21 cellular contexts compared by ENCODE assay signal in the genomic region with DNA sequence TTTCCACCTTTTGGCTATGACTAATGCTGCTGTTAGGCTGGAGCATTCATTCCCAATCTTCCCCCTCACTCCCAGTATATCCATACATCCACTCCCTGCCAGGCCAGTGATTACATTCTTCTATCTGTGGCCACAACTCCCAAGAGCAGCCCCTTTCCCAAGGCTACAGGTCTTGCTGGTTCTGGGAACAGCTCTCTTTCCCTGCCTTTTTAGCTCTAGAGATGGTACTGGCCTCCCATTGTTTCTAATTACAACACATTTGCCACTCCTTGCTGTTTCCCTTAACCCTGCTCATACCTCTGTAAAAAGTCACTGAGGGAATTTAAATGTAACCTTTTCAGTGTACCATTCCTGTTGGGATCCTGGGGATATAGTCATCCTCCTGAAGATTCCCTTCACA.
"Had no signal": no experiment of that assay in that cellular context is flagged by ENCODE, and none has a peak within 500 bp of the region (broad histone marks: within the 10 kb centered on the region; RNA-seq: fewer than 3 reads in every experiment).

No MANE protein-coding gene starts in this region.

- ATAC-seq: activated T-cell treated with anti-CD3 and anti-CD28 coated beads, Interleukin-2, amount 50 U/mL, for 4 hours; activated T-helper 17 cell treated with anti-CD3 and anti-CD28 coated beads, Interleukin-2, amount 50 U/mL, for 72 hours; T-helper 17 cell had no signal

- H3K36me3 ChIP-seq: cardiac muscle cell had no signal

- H3K4me1 Mint-ChIP-seq: activated B cell treated with CpG ODN at 0.5 μM for 24 hours; activated CD4-positive, alpha-beta T cell treated with anti-CD3 and anti-CD28 coated beads, Interleukin-2, amount 10 ng/mL, durations not matched to agents 24 days and 14 days; activated T-helper 17 cell treated with anti-CD3 and anti-CD28 coated beads, Interleukin-2, amount 50 U/mL, for 72 hours; T-helper 17 cell had no signal

- H3K27ac ChIP-seq: cardiac muscle cell, PC-9 had no signal

- H3K27me3 ChIP-seq: cardiac muscle cell had no signal

- DNase-seq: activated B cell treated with CpG ODN at 0.5 μM for 24 hours; activated CD4-positive, alpha-beta T cell treated with anti-CD3 and anti-CD28 coated beads for 1 hour; activated CD4-positive, alpha-beta T cell treated with anti-CD3 and anti-CD28 coated beads, Interleukin-2, amount 10 ng/mL, durations not matched to agents 24 days and 14 days; activated CD4-positive, alpha-beta T cell treated with anti-CD3 and anti-CD28 coated beads, Interleukin-2, amount 50 U/mL, for 48 hours; activated gamma-delta T cell; activated naive CD4-positive, alpha-beta T cell treated with anti-CD3 and anti-CD28 coated beads for 36 hours; activated T-cell treated with anti-CD3 and anti-CD28 coated beads, Interleukin-2, amount 50 U/mL, for 4 hours; amygdala; NCI-H1092; NCI-H1417 treated with DMSO at 0.1 percent for 48 hours; NCI-H1694; NCI-H2029 treated with DMSO at 0.1 percent for 48 hours; NCI-H510A treated with DMSO at 0.1 percent for 48 hours; PC-9; SIG-M5; T-helper 17 cell; T-helper 9 cell had no signal

- H3K27ac Mint-ChIP-seq: activated B cell treated with CpG ODN at 0.5 μM for 24 hours; activated CD4-positive, alpha-beta T cell treated with anti-CD3 and anti-CD28 coated beads, Interleukin-2, amount 10 ng/mL, durations not matched to agents 24 days and 14 days; activated naive CD4-positive, alpha-beta T cell treated with anti-CD3 and anti-CD28 coated beads for 36 hours; activated naive CD8-positive, alpha-beta T cell; activated T-helper 17 cell treated with anti-CD3 and anti-CD28 coated beads, Interleukin-2, amount 50 U/mL, for 72 hours; brain; T-helper 17 cell had no signal

- H3K4me3 ChIP-seq: cardiac muscle cell, PC-9 had no signal

- H3K4me3 Mint-ChIP-seq: activated B cell treated with CpG ODN at 0.5 μM for 24 hours; activated CD4-positive, alpha-beta T cell treated with anti-CD3 and anti-CD28 coated beads, Interleukin-2, amount 10 ng/mL, durations not matched to agents 24 days and 14 days; activated naive CD4-positive, alpha-beta T cell treated with anti-CD3 and anti-CD28 coated beads for 36 hours; activated naive CD8-positive, alpha-beta T cell; activated T-cell treated with anti-CD3 and anti-CD28 coated beads, Interleukin-2, amount 50 U/mL, for 4 hours; activated T-helper 17 cell treated with anti-CD3 and anti-CD28 coated beads, Interleukin-2, amount 50 U/mL, for 72 hours; brain; T-helper 17 cell had no signal
